8 cellular contexts compared by ENCODE assay signal in genomic region chr13:72726721-72727416, GRCh38. TPM values are rescaled to one million over a fixed set of nuclear protein-coding genes. Genes with fewer than 3 reads are reported as not detected.
DNase-seq lines count a peak whose midpoint lies in the region; ATAC-seq and TF ChIP-seq lines count a peak whose summit lies in the region.

No MANE protein-coding gene starts in this region.

- no peaks in the 10 kb centered on the region for H3K9me3 ChIP-seq in CD4-positive, alpha-beta memory T cell (ENCODE audit: control insufficient read depth in 1 of 2, low read length in 2 of 2)
- no peaks in the 10 kb centered on the region for H3K9me3 ChIP-seq in PC-9 (ENCODE audit: insufficient read depth, low read depth)

- H3K36me3 ChIP-seq in CD4-positive, alpha-beta memory T cell (ENCODE audit: insufficient read depth, low read length) = no peaks in the 10 kb centered on the region
- peaks cover 9% of the 10 kb centered on the region; the same call in 1 of the 2 replicates for H3K36me3 ChIP-seq in PC-9 (ENCODE audit: low read depth)

- H3K27me3 ChIP-seq in CD4-positive, alpha-beta memory T cell (ENCODE audit: insufficient read depth, low read length) = no peaks in the 10 kb centered on the region
- no peaks in the 10 kb centered on the region for H3K27me3 ChIP-seq in PC-9 (ENCODE audit: insufficient read depth, low read depth)

- peak overlapping the region; percentile 64 for H3K27ac ChIP-seq in CD4-positive, alpha-beta memory T cell (ENCODE audit: low read depth, low read length)
- no peak overlapping the region for H3K27ac ChIP-seq in PC-9

- H3K4me1 ChIP-seq in CD4-positive, alpha-beta memory T cell (ENCODE audit: insufficient read depth, low read length) = peaks cover 32% of the 10 kb centered on the region
- peaks cover 22% of the 10 kb centered on the region for H3K4me1 ChIP-seq in PC-9 (replicated peaks; ENCODE audit: insufficient read depth)

- H3K4me3 ChIP-seq in CD4-positive, alpha-beta memory T cell (ENCODE audit: low read length in 2 of 2) = peak overlapping the region; percentile 33 to 82
- H3K4me3 ChIP-seq in PC-9 (peak overlapping the region; percentile 96), skeletal muscle cell (ENCODE audit: low read depth, low read length) (peak overlapping the region; percentile 98)

- H3F3A ChIP-seq in PC-9 (ENCODE audit: insufficient read depth, low read depth) = no peaks in the 10 kb centered on the region

- H3K4me2 ChIP-seq in PC-9 = peak overlapping the region; percentile 95

- H3K9me2 ChIP-seq in PC-9 (ENCODE audit: insufficient read depth) = no peaks in the 10 kb centered on the region

- H3K9me3 Mint-ChIP-seq in CD4-positive, alpha-beta memory T cell = peaks cover 0 to 2% (median 0%) of the 10 kb centered on the region in 8 donors

- no peaks in the 10 kb centered on the region for H4K20me1 ChIP-seq in PC-9 (ENCODE audit: insufficient read depth)

- peaks cover 33 to 65% (median 45%) of the 10 kb centered on the region in 4 donors for H3K4me1 Mint-ChIP-seq in CD4-positive, alpha-beta memory T cell

- H3K27me3 Mint-ChIP-seq in CD4-positive, alpha-beta memory T cell = peaks cover 0 to 2% of the 10 kb centered on the region in 2 donors

- H3K27ac Mint-ChIP-seq in CD4-positive, alpha-beta memory T cell = peak overlapping the region; percentile 86 to 97 (median 94)

- peaks cover 92% of the 10 kb centered on the region for H3K79me2 ChIP-seq in PC-9 (ENCODE audit: low read depth)

- CTCF ChIA-PET in CD4-positive, alpha-beta memory T cell (lab: Charles Lee; ENCODE audit: partially characterized antibody) = no interaction called here
- CTCF ChIA-PET in PC-9 (lab: Charles Lee) = no interaction called here

- BruUV-seq in PC-9 (replicated peaks; lab: Mats Ljungman, UMichigan) = TSS peak; percentile 26

- ATAC-seq in HG03196 (IDR thresholded peaks at IDR 0.05; ENCODE audit: unreplicated experiment) = peak; percentile 30
- ATAC-seq in left ventricle myocardium superior = peak; percentile 47

- intact Hi-C loops in CD4-positive, alpha-beta memory T cell (cut with micrococcal nuclease) = loop anchor here (1.0 to 10.0 kb wide), 4 partner anchors 55 to 1435 kb away; partner anchors contain the start of genes KLF12 and PIBF1
- intact Hi-C loops in PC-9 (cut with micrococcal nuclease; ENCODE audit: unreplicated experiment) (no loop called here), left ventricle myocardium superior (cut with micrococcal nuclease) (no loop called here)

- POLR2A ChIA-PET in CD4-positive, alpha-beta memory T cell (lab: Charles Lee; ENCODE audit: partially characterized antibody) = interaction anchor here (0.7 kb wide), 1 partner anchor 120 kb away, joined by 4 read pairs; no protein-coding TSS in a partner anchor
- POLR2A ChIA-PET in PC-9 (lab: Charles Lee; ENCODE audit: unreplicated experiment) = no interaction called here

- DNase-seq in CD4-positive, alpha-beta memory T cell = peak in 2 of 5 donors; percentile 0 to 54
- DNase-seq in GM19238 (ENCODE audit: insufficient read length, low spot score) = peak; percentile 1
- peak in 1 of 2 experiments; percentile 23 for DNase-seq in PC-9
- peak; percentile 49 for DNase-seq in activated naive CD4-positive, alpha-beta T cell treated with Interleukin-2 at 50 U/mL for 16 hours
- DNase-seq in left ventricle myocardium superior = peak; percentile 60
- DNase-seq in skeletal muscle cell (ENCODE audit: low read depth) = peak; percentile 1
- DNase-seq in DMS114 treated with DMSO at 0.1 percent for 48 hours (lab: John Stamatoyannopoulos, UW; ENCODE audit: unreplicated experiment) = no peak

- H2AFZ ChIP-seq in PC-9 = peak overlapping the region; percentile 93

- TF ChIP-seq CTCF in PC-9 (conservative IDR thresholded peaks at IDR 0.05) = no peak

- peaks cover 8 to 22% of the 10 kb centered on the region in 2 donors for H3K36me3 Mint-ChIP-seq in CD4-positive, alpha-beta memory T cell

- peak overlapping the region; percentile 94 to 98 (median 96) for H3K4me3 Mint-ChIP-seq in CD4-positive, alpha-beta memory T cell

RNA-seq across cellular contexts. Expression of gene MZT1, which starts 0.6 kb away (rescaled TPM):
- total RNA-seq in CD4-positive, alpha-beta memory T cell = 1 to 10 TPM; 6.3 to 7.9 TPM
- polyA plus RNA-seq in CD4-positive, alpha-beta memory T cell = 1 to 10 TPM; 6.2 to 9.3 TPM
- total RNA-seq in PC-9 (2021) (15.2 and 21.0 TPM in 2 replicates), left ventricle myocardium superior (6.8 TPM)

RNA-seq across cellular contexts. Expression of gene BORA, which starts 0.9 kb away (rescaled TPM):
- total RNA-seq in CD4-positive, alpha-beta memory T cell = 1 to 10 TPM; 6.1 to 7.2 TPM
- polyA plus RNA-seq in CD4-positive, alpha-beta memory T cell = 10 to 100 TPM in 1 of 2 donors, 1 to 10 TPM in 1; 6.1 to 10.5 TPM
- total RNA-seq in PC-9 (2021) = 12.6 and 19.5 TPM in 2 replicates
- total RNA-seq in left ventricle myocardium superior = 0.62 TPM

RNA-seq across cellular contexts. Expression of gene DIS3, which starts 54.8 kb away (rescaled TPM):
- total RNA-seq in CD4-positive, alpha-beta memory T cell = 10 to 100 TPM; 36.4 to 41.0 TPM
- 10 to 100 TPM; 12.8 to 14.0 TPM for polyA plus RNA-seq in CD4-positive, alpha-beta memory T cell
- 23.6 and 27.2 TPM in 2 replicates for total RNA-seq in PC-9 (2021)
- 13.6 TPM for total RNA-seq in left ventricle myocardium superior

RNA-seq across cellular contexts. Expression of gene PIBF1, which starts 55.1 kb away (rescaled TPM):
- 10 to 100 TPM; 27.9 to 36.0 TPM for total RNA-seq in CD4-positive, alpha-beta memory T cell
- 10 to 100 TPM; 10.4 to 18.1 TPM for polyA plus RNA-seq in CD4-positive, alpha-beta memory T cell
- total RNA-seq in PC-9 (2021) (15.0 and 20.3 TPM in 2 replicates), left ventricle myocardium superior (11.2 TPM)
